ENCODE assay signal across 22 cellular contexts in the genomic region with DNA sequence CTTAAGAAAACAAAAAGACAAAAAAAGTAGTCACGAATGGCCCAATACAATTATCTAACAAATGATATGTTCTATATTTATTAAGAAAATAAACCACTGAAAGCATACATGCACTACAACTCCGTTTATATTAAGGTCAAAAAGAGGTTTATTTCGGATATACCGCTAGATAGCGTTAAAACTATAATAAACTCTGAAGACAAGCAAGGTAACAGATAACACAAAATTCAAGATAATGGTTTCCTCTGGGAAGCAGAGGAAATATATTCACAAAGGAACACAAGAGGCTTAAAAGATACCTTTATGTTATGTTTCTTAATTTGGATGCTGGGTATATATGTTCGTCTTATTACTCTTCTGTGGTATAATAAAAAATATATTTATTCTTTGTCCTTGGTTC. TPM values are rescaled to one million over a fixed set of nuclear protein-coding genes. Genes with fewer than 3 reads are reported as not detected.
DNase-seq lines count a peak whose midpoint lies in the region; ATAC-seq, FAIRE-seq and TF ChIP-seq lines count a peak whose summit lies in the region.
"Had no signal": no experiment of that assay in that cellular context is flagged by ENCODE, and none has a peak within 500 bp of the region (broad histone marks: within the 10 kb centered on the region; RNA-seq: fewer than 3 reads in every experiment).

No MANE protein-coding gene starts in this region.

- H3K9me3 ChIP-seq in DND-41 (ENCODE audit: insufficient read depth, low read length, severe bottlenecking) (no peaks in the 10 kb centered on the region), RWPE2 (ENCODE audit: severe bottlenecking) (no peaks in the 10 kb centered on the region), keratinocyte (ENCODE audit: control insufficient read depth, low read depth, low read length) (no peaks in the 10 kb centered on the region)
- H3K9me3 ChIP-seq: psoas muscle had no signal

- H3K4me2 ChIP-seq in DND-41 (ENCODE audit: insufficient read depth, low read length) (peak overlapping the region; percentile 48; the same call in 1 of the 2 replicates), keratinocyte (ENCODE audit: control insufficient read depth, extremely low read depth, insufficient read depth, low read depth, low read length) (peak overlapping the region; percentile 94)

- dilution Hi-C loops in keratinocyte (cut with MboI; ENCODE audit: extremely low pct_ligation_motif_present, low sequenced_read_pairs): no loop called here

- H3K36me3 ChIP-seq in DND-41 (ENCODE audit: insufficient read depth, low read length) (peaks cover 22% of the 10 kb centered on the region), RWPE2 (ENCODE audit: low read depth) (peaks cover 45% of the 10 kb centered on the region), keratinocyte (ENCODE audit: control insufficient read depth in 2 of 2, extremely low read depth in 1 of 2, insufficient read depth in 2 of 2, low read length in 2 of 2) (peaks cover 0 to 12% of the 10 kb centered on the region in 2 experiments)

- H3K4me3 ChIP-seq in DND-41 (ENCODE audit: low read depth in 1 of 2, low read length in 2 of 2) (no peak overlapping the region), RWPE2 (ENCODE audit: severe bottlenecking) (no peak overlapping the region), keratinocyte (ENCODE audit: control insufficient read depth in 2 of 3, extremely low read depth in 1 of 3, insufficient read depth in 2 of 3, low read depth in 1 of 3, low read length in 3 of 3) (peak overlapping the region in 1 of 3 experiments; percentile 56)
- H3K4me3 ChIP-seq: psoas muscle, skin epidermis had no signal

- DNase-seq in DND-41: no peak
- no peak for DNase-seq in RWPE2 (ENCODE audit: low spot score)
- no peak for DNase-seq in keratinocyte (ENCODE audit: low read depth, low spot score)
- no peak for DNase-seq in DMS53 (lab: John Stamatoyannopoulos, UW)
- DNase-seq: activated CD4-positive, CD25-positive, alpha-beta regulatory T cell treated with anti-CD3 and anti-CD28 coated beads, Interleukin-2, amount 50 U/mL, for 72 hours; activated CD8-positive, alpha-beta T cell treated with anti-CD3 and anti-CD28 coated beads for 36 hours; activated gamma-delta T cell; activated naive CD8-positive, alpha-beta T cell treated with anti-CD3 and anti-CD28 coated beads, Interleukin-2, amount 50 U/mL, for 24 hours; activated T-cell treated with anti-CD3 and anti-CD28 coated beads for 4 hours; effector CD4-positive, alpha-beta T cell; kidney; NCI-H1092; NCI-H2029; NCI-H82; psoas muscle; SIG-M5; stimulated activated CD4-positive, alpha-beta T cell treated with anti-CD3 and anti-CD28 coated beads, Interleukin-2, amount 100 ng/mL, for 24 hours had no signal

- peaks cover 98% of the 10 kb centered on the region for H3K79me2 ChIP-seq in DND-41 (ENCODE audit: insufficient read depth, low read length)
- peaks cover 84% of the 10 kb centered on the region for H3K79me2 ChIP-seq in keratinocyte (ENCODE audit: control insufficient read depth, insufficient read depth, low read length)

- H2AFZ ChIP-seq in DND-41 (ENCODE audit: low read depth, low read length) (no peak overlapping the region), keratinocyte (ENCODE audit: control insufficient read depth, low read length) (no peak overlapping the region)

- H3K27me3 ChIP-seq in DND-41 (ENCODE audit: insufficient read depth, low read length, poor library complexity) (no peaks in the 10 kb centered on the region), RWPE2 (ENCODE audit: insufficient read depth, poor library complexity, severe bottlenecking) (no peaks in the 10 kb centered on the region), keratinocyte (ENCODE audit: control insufficient read depth, extremely low read depth, insufficient read depth, low read length) (no peaks in the 10 kb centered on the region)

- H3K9ac ChIP-seq in DND-41 (ENCODE audit: low read depth, low read length) (no peak overlapping the region), keratinocyte (ENCODE audit: control insufficient read depth, extremely low read depth, insufficient read depth, low read length) (no peak overlapping the region)

- no peak for FAIRE-seq in keratinocyte (lab: Jason Lieb, UNC)
- FAIRE-seq: urothelium cell line had no signal

- no peak overlapping the region for H3K27ac ChIP-seq in DND-41 (ENCODE audit: low read length)
- peak overlapping the region; percentile 82 for H3K27ac ChIP-seq in RWPE2 (ENCODE audit: poor library complexity, severe bottlenecking)
- peak overlapping the region; percentile 85 for H3K27ac ChIP-seq in keratinocyte (ENCODE audit: control insufficient read depth, insufficient read depth, low read length)
- H3K27ac ChIP-seq: psoas muscle, skin epidermis had no signal

- no peak for ATAC-seq in DND-41 (ENCODE audit: insufficient read depth, low read depth)
- ATAC-seq in RWPE2 (ENCODE audit: low read depth): no peak
- ATAC-seq in HG02870 (IDR thresholded peaks at IDR 0.05; ENCODE audit: unreplicated experiment): no peak
- ATAC-seq in HG03097 (IDR thresholded peaks at IDR 0.05; ENCODE audit: low FRiP score, unreplicated experiment): no peak
- ATAC-seq: activated CD8-positive, alpha-beta T cell treated with anti-CD3 and anti-CD28 coated beads for 36 hours; activated naive CD8-positive, alpha-beta T cell treated with anti-CD3 and anti-CD28 coated beads, Interleukin-2, amount 50 U/mL, for 24 hours; psoas muscle; stimulated activated effector memory CD8-positive, alpha-beta T cell treated with anti-CD3 and anti-CD28 coated beads, Interleukin-12 subunit alpha, Interleukin-12 subunit beta, amount 100 ng/mL, for 72 hours had no signal

- peaks cover 2% of the 10 kb centered on the region; the same call in 1 of the 2 replicates for H4K20me1 ChIP-seq in DND-41 (ENCODE audit: insufficient read depth, low read length)
- H4K20me1 ChIP-seq in keratinocyte (ENCODE audit: control insufficient read depth, extremely low read depth, insufficient read depth, low read length): no peaks in the 10 kb centered on the region

- H3K4me1 ChIP-seq in DND-41 (ENCODE audit: insufficient read depth, low read length): peaks cover 39% of the 10 kb centered on the region
- H3K4me1 ChIP-seq in RWPE2 (ENCODE audit: insufficient read depth, poor library complexity, severe bottlenecking): peaks cover 46% of the 10 kb centered on the region
- peaks cover 42% of the 10 kb centered on the region for H3K4me1 ChIP-seq in keratinocyte (ENCODE audit: control insufficient read depth, extremely low read depth, insufficient read depth, low read length)

- no peak for TF ChIP-seq CTCF in DND-41 (IDR thresholded peaks at IDR 0.05; ENCODE audit: borderline replicate concordance, extremely low read depth, low read length, poor library complexity, severe bottlenecking)
- no peak for TF ChIP-seq CTCF in RWPE2 (IDR thresholded peaks at IDR 0.05; ENCODE audit: poor library complexity, severe bottlenecking)
- no peak for TF ChIP-seq CTCF in keratinocyte (optimal IDR thresholded peaks at IDR 0.05 in 1 of 3, IDR thresholded peaks at IDR 0.05 in 1 of 3, conservative IDR thresholded peaks at IDR 0.05 in 1 of 3; ENCODE audit: extremely low read depth in 1 of 3, insufficient read depth in 2 of 3, low read length in 3 of 3)

- no peaks in the 10 kb centered on the region for H3K9me1 ChIP-seq in keratinocyte (ENCODE audit: control insufficient read depth, extremely low read depth, insufficient read depth, low read length)

RNA-seq across cellular contexts. Expression of a gene that starts 4.7 kb away (rescaled TPM):
- 15.6 to 36.6 TPM (median 33.4 TPM) in 3 replicates for polyA plus RNA-seq in keratinocyte
- polyA plus RNA-seq in keratinocyte (2011; ENCODE audit: low read depth): 12.9 TPM
- 24.8 and 46.1 TPM in 2 replicates for polyA plus RNA-seq in keratinocyte (2011; cell fraction: cytosol; rRNA removed)
- polyA plus RNA-seq in keratinocyte (2011; cell fraction: nucleus; rRNA removed): 20.5 and 26.7 TPM in 2 replicates
- polyA plus RNA-seq in keratinocyte (2012; ENCODE audit: low replicate concordance): 31.5 and 34.6 TPM in 2 replicates
- polyA minus RNA-seq in keratinocyte: 1.9 to 9.4 TPM (median 4.4 TPM) in 3 replicates
- 8.1 TPM for polyA minus RNA-seq in keratinocyte (2011; cell fraction: cytosol; rRNA and poly(A)+ RNA removed)
- 3.4 and 5.0 TPM in 2 replicates for polyA minus RNA-seq in keratinocyte (2011; cell fraction: nucleus; rRNA and poly(A)+ RNA removed)

RNA-seq across cellular contexts. Expression of a gene that starts 21.7 kb away (rescaled TPM):
- polyA plus RNA-seq in keratinocyte: 38.9 to 63.1 TPM (median 50.4 TPM) in 3 replicates
- 58.7 TPM for polyA plus RNA-seq in keratinocyte (2011; ENCODE audit: low read depth)
- polyA plus RNA-seq in keratinocyte (2011; cell fraction: cytosol; rRNA removed): 33.6 and 66.5 TPM in 2 replicates
- polyA plus RNA-seq in keratinocyte (2011; cell fraction: nucleus; rRNA removed): 57.7 and 69.8 TPM in 2 replicates
- 32.3 and 46.8 TPM in 2 replicates for polyA plus RNA-seq in keratinocyte (2012; ENCODE audit: low replicate concordance)
- 33.0 to 79.0 TPM (median 57.3 TPM) in 3 replicates for polyA minus RNA-seq in keratinocyte
- 47.8 TPM for polyA minus RNA-seq in keratinocyte (2011; cell fraction: cytosol; rRNA and poly(A)+ RNA removed)
- polyA minus RNA-seq in keratinocyte (2011; cell fraction: nucleus; rRNA and poly(A)+ RNA removed): 49.9 and 80.8 TPM in 2 replicates

RNA-seq across cellular contexts. Expression of a gene that starts 26.0 kb away (rescaled TPM):
- 0.58 to 1.2 TPM (median 1.1 TPM) in 3 replicates for polyA plus RNA-seq in keratinocyte
- polyA plus RNA-seq in keratinocyte (2011; ENCODE audit: low read depth): 0.37 TPM
- 0.64 and 1.1 TPM in 2 replicates for polyA plus RNA-seq in keratinocyte (2011; cell fraction: cytosol; rRNA removed)
- polyA plus RNA-seq in keratinocyte (2011; cell fraction: nucleus; rRNA removed): 0.33 and 0.88 TPM in 2 replicates
- polyA plus RNA-seq in keratinocyte (2012; ENCODE audit: low replicate concordance): 0.83 and 1.3 TPM in 2 replicates
- polyA minus RNA-seq in keratinocyte: 0.20 to 0.54 TPM (median 0.43 TPM) in 3 replicates
- polyA minus RNA-seq in keratinocyte (2011; cell fraction: cytosol; rRNA and poly(A)+ RNA removed): not detected
- polyA minus RNA-seq in keratinocyte (2011; cell fraction: nucleus; rRNA and poly(A)+ RNA removed): 0.54 TPM in 1 of 2 replicates, not detected in the other
